9 cellular contexts compared by ENCODE assay signal in genomic region chr1:152013664-152014237, GRCh38. TPM values are rescaled to one million over a fixed set of nuclear protein-coding genes. Genes with fewer than 3 reads are reported as not detected.
A peak's percentile ranks its signal among the peaks of the same experiment; 100 is the strongest.
DNase-seq lines count a peak whose midpoint lies in the region; ATAC-seq and TF ChIP-seq lines count a peak whose summit lies in the region.
"Had no signal": no experiment of that assay in that cellular context is flagged by ENCODE, and none has a peak within 500 bp of the region (broad histone marks: within the 10 kb centered on the region; RNA-seq: fewer than 3 reads in every experiment).

No MANE protein-coding gene starts in this region.

- TF ChIP-seq CTCF in AG04450 (IDR thresholded peaks at IDR 0.05; ENCODE audit: low read depth, low read length) (peak; percentile 76), GM12872 (IDR thresholded peaks at IDR 0.05; ENCODE audit: insufficient read depth, low read depth, low read length) (peak; percentile 83), Panc1 (IDR thresholded peaks at IDR 0.05) (peak; percentile 86), chondrocyte (IDR thresholded peaks at IDR 0.05) (peak; percentile 79), neural crest cell (conservative IDR thresholded peaks at IDR 0.05) (peak; percentile 65)

- peaks cover 11% of the 10 kb centered on the region for H3K27me3 Mint-ChIP-seq in chondrocyte (ENCODE audit: low read depth)
- peaks cover 31% of the 10 kb centered on the region for H3K27me3 Mint-ChIP-seq in neural crest cell (ENCODE audit: low read depth)

- H3K27me3 ChIP-seq in AG04450 (ENCODE audit: control insufficient read depth, insufficient read depth, low read length) (peaks cover 24% of the 10 kb centered on the region), Panc1 (ENCODE audit: control insufficient read depth, insufficient read depth, low read length) (no peaks in the 10 kb centered on the region)

- no peaks in the 10 kb centered on the region for H3K36me3 ChIP-seq in Panc1 (ENCODE audit: control insufficient read depth, insufficient read depth, low read length)

- H3K36me3 Mint-ChIP-seq in chondrocyte (ENCODE audit: low read depth) (no peaks in the 10 kb centered on the region), neural crest cell (ENCODE audit: low read depth) (no peaks in the 10 kb centered on the region)
- H3K36me3 Mint-ChIP-seq: activated naive CD8-positive, alpha-beta T cell treated with anti-CD3 and anti-CD28 coated beads, Interleukin-2, amount 10 ng/mL, durations not matched to agents 7 days and 5 days had no signal

- in situ Hi-C loops in Panc1 (cut with HindIII; ENCODE audit: low pct_unique_long_range_greater_than_20kb, low sequenced_read_pairs) = no loop called here

- no peaks in the 10 kb centered on the region for H3K9me3 ChIP-seq in AG04450 (ENCODE audit: control insufficient read depth, insufficient read depth, low read length)
- no peaks in the 10 kb centered on the region for H3K9me3 ChIP-seq in Panc1 (ENCODE audit: control insufficient read depth, insufficient read depth, low read depth, low read length)

- H3K4me3 Mint-ChIP-seq in chondrocyte (ENCODE audit: unreplicated experiment) (no peak overlapping the region), neural crest cell (no peak overlapping the region)
- H3K4me3 Mint-ChIP-seq: activated naive CD8-positive, alpha-beta T cell treated with anti-CD3 and anti-CD28 coated beads, Interleukin-2, amount 10 ng/mL, durations not matched to agents 7 days and 5 days had no signal

- POLR2A ChIA-PET in AG04450 (lab: Yijun Ruan, JAX) (no interaction called here), Panc1 (lab: Charles Lee) (no interaction called here)

- CTCF ChIA-PET in AG04450 (lab: Charles Lee) (interaction anchor here (0.6 to 7.0 kb wide), 17 partner anchors 9 to 125 kb away, joined by 3 to 85 read pairs (median 4); partner anchors contain the start of gene S100A11), Panc1 (lab: Charles Lee) (interaction anchor here (1.0 to 1.2 kb wide), 2 partner anchors 10 to 46 kb away, joined by 3 to 4 read pairs; no protein-coding TSS in a partner anchor)

- no peak overlapping the region for H3K27ac ChIP-seq in AG04450 (ENCODE audit: low read depth, low read length)
- H3K27ac ChIP-seq in Panc1 (ENCODE audit: low read length) = no peak overlapping the region

- no peaks in the 10 kb centered on the region for H3K4me1 Mint-ChIP-seq in chondrocyte (ENCODE audit: low read depth)
- no peaks in the 10 kb centered on the region for H3K4me1 Mint-ChIP-seq in neural crest cell

- H3K27ac Mint-ChIP-seq in chondrocyte (ENCODE audit: unreplicated experiment) (no peak overlapping the region), neural crest cell (ENCODE audit: unreplicated experiment) (no peak overlapping the region)
- H3K27ac Mint-ChIP-seq: activated naive CD8-positive, alpha-beta T cell treated with anti-CD3 and anti-CD28 coated beads, Interleukin-2, amount 10 ng/mL, durations not matched to agents 7 days and 5 days had no signal

- intact Hi-C loops in Panc1 (cut with micrococcal nuclease; ENCODE audit: unreplicated experiment) = no loop called here

- DNase-seq in AG04450 (ENCODE audit: low read depth, low spot score) (no peak), Panc1 (ENCODE audit: low read depth, low spot score) (no peak), chondrocyte (ENCODE audit: low spot score) (no peak), neural crest cell (ENCODE audit: low read depth, low spot score) (no peak), GF-D8 (lab: John Stamatoyannopoulos, UW) (no peak), NCI-H1417 treated with DMSO at 0.1 percent for 48 hours (lab: John Stamatoyannopoulos, UW) (no peak)
- DNase-seq: activated naive CD8-positive, alpha-beta T cell treated with anti-CD3 and anti-CD28 coated beads, Interleukin-2, amount 10 ng/mL, durations not matched to agents 7 days and 5 days had no signal

- H3K4me1 ChIP-seq in Panc1 (ENCODE audit: control insufficient read depth, insufficient read depth, low read length) = no peaks in the 10 kb centered on the region

- ATAC-seq in Panc1 (peak; percentile 80), GM19467 (IDR thresholded peaks at IDR 0.05; ENCODE audit: unreplicated experiment) (no peak)

- no TSS peak for BruUV-seq in Panc1 (replicated peaks; lab: Mats Ljungman, UMichigan)

- H3K9me3 Mint-ChIP-seq in chondrocyte (ENCODE audit: low read depth) (no peaks in the 10 kb centered on the region), neural crest cell (no peaks in the 10 kb centered on the region)
- H3K9me3 Mint-ChIP-seq: activated naive CD8-positive, alpha-beta T cell treated with anti-CD3 and anti-CD28 coated beads, Interleukin-2, amount 10 ng/mL, durations not matched to agents 7 days and 5 days had no signal

- H3K4me3 ChIP-seq in AG04450 (ENCODE audit: low read depth, low read length) (no peak overlapping the region), Panc1 (ENCODE audit: low read depth in 2 of 2, low read length in 2 of 2) (no peak overlapping the region)

RNA-seq across cellular contexts. Expression of gene S100A10, which starts 20.1 kb away (rescaled TPM):
- polyA plus RNA-seq in AG04450 (2011; rRNA removed) = 188 and 200 TPM in 2 replicates
- 108 and 158 TPM in 2 replicates for polyA minus RNA-seq in AG04450 (2011; rRNA and poly(A)+ RNA removed)
- total RNA-seq in Panc1 (2021; ENCODE audit: unreplicated experiment) (1,621 TPM), chondrocyte (454 to 578 TPM (median 560 TPM) in 3 replicates), neural crest cell (44.8 and 65.6 TPM in 2 replicates)
- 1,294 TPM for polyA plus RNA-seq in Panc1 (2012; ENCODE audit: insufficient read length)

RNA-seq across cellular contexts. Expression of gene S100A11, which starts 23.1 kb away (rescaled TPM):
- polyA plus RNA-seq in AG04450 (2011; rRNA removed) = 693 and 1,000 TPM in 2 replicates
- 473 and 578 TPM in 2 replicates for polyA minus RNA-seq in AG04450 (2011; rRNA and poly(A)+ RNA removed)
- total RNA-seq in Panc1 (2021; ENCODE audit: unreplicated experiment) = 474 TPM
- polyA plus RNA-seq in Panc1 (2012; ENCODE audit: insufficient read length) = 692 TPM
- total RNA-seq in chondrocyte = 546 to 749 TPM (median 741 TPM) in 3 replicates
- 41.6 and 44.7 TPM in 2 replicates for total RNA-seq in neural crest cell

Comparison
In these comparisons a context has a peak if more than half of its experiments do, and no peak if none do; other contexts are left out.
1. RNA of gene S100A11, which starts 23.1 kb away (total RNA-seq): 546 to 749 TPM in chondrocyte and 474 TPM in Panc1 (single experiment); 41.6 to 44.7 TPM in neural crest cell; every median in the first group is over 10 times any median in the second.
2. Peak in every context shown above with its lines, with median percentiles within 50 percentile points of each other: CTCF ChIP-seq.